ENCODE assay signal across 12 cellular contexts in genomic region chr2:8628179-8628869, GRCh38.
DNase-seq lines count a peak whose midpoint lies in the region; ATAC-seq lines count a peak whose summit lies in the region.
"Had no signal": no experiment of that assay in that cellular context is flagged by ENCODE, and none has a peak within 500 bp of the region (broad histone marks: within the 10 kb centered on the region; RNA-seq: fewer than 3 reads in every experiment).

No MANE protein-coding gene starts in this region.

- DNase-seq in NCI-H748 (lab: John Stamatoyannopoulos, UW; ENCODE audit: unreplicated experiment) (peak; percentile 17), NCI-H748 treated with DMSO at 0.1 percent for 48 hours (lab: John Stamatoyannopoulos, UW) (no peak), iPS-NIHi11 (ENCODE audit: low spot score) (peak; percentile 51), SHP77 treated with DMSO at 0.1 percent for 48 hours (lab: John Stamatoyannopoulos, UW) (no peak), substantia nigra (lab: John Stamatoyannopoulos, UW) (no peak)
- DNase-seq in stimulated activated naive B cell treated with anti-CD40 and anti-IgM and Interleukin-4, amounts not matched to agents 10 μg/mL and 1 μg/mL and 100 μg/mL, for 72 hours: no peak
- DNase-seq: activated CD4-positive, CD25-positive, alpha-beta regulatory T cell treated with anti-CD3 and anti-CD28 coated beads, Interleukin-2, amount 50 U/mL, for 72 hours; activated gamma-delta T cell treated with Interleukin-2 at 50 U/mL for 16 hours had no signal

- peaks cover 9 to 22% of the 10 kb centered on the region in 2 donors for H3K27me3 Mint-ChIP-seq in stimulated activated naive B cell treated with anti-CD40 and anti-IgM and Interleukin-4, amounts not matched to agents 10 μg/mL and 1 μg/mL and 100 μg/mL, for 72 hours
- H3K27me3 Mint-ChIP-seq: stimulated activated naive CD8-positive, alpha-beta T cell treated with anti-CD3 and anti-CD28 coated beads, Interleukin-15, Interleukin-2, amounts not matched to agents 100 ng/mL and 50 ng/mL, for 24 hours had no signal

- H3K4me1 Mint-ChIP-seq in stimulated activated naive B cell treated with anti-CD40 and anti-IgM and Interleukin-4, amounts not matched to agents 10 μg/mL and 1 μg/mL and 100 μg/mL, for 72 hours: peaks cover 18 to 32% of the 10 kb centered on the region in 2 donors
- H3K4me1 Mint-ChIP-seq: central memory CD8-positive, alpha-beta T cell had no signal

- H3K36me3 Mint-ChIP-seq in stimulated activated naive B cell treated with anti-CD40 and anti-IgM and Interleukin-4, amounts not matched to agents 10 μg/mL and 1 μg/mL and 100 μg/mL, for 72 hours: peaks cover 0 to 2% of the 10 kb centered on the region in 2 donors

- no peak overlapping the region for H3K27ac ChIP-seq in substantia nigra (ENCODE audit: low read depth, low read length, poor library complexity, severe bottlenecking)

- H3K9me3 Mint-ChIP-seq in stimulated activated naive B cell treated with anti-CD40 and anti-IgM and Interleukin-4, amounts not matched to agents 10 μg/mL and 1 μg/mL and 100 μg/mL, for 72 hours: no peaks in the 10 kb centered on the region
- H3K9me3 Mint-ChIP-seq: central memory CD8-positive, alpha-beta T cell; stimulated activated naive CD8-positive, alpha-beta T cell treated with anti-CD3 and anti-CD28 coated beads, Interleukin-15, Interleukin-2, amounts not matched to agents 100 ng/mL and 50 ng/mL, for 24 hours had no signal

- ATAC-seq in HG03442 (IDR thresholded peaks at IDR 0.05; ENCODE audit: unreplicated experiment): peak; percentile 25
- peak; percentile 25 to 48 for ATAC-seq in stimulated activated naive B cell treated with anti-CD40 and anti-IgM and Interleukin-4, amounts not matched to agents 10 μg/mL and 1 μg/mL and 100 μg/mL, for 72 hours (replicated peaks)
- no peak for ATAC-seq in GM21825 (IDR thresholded peaks at IDR 0.05; ENCODE audit: unreplicated experiment)

- no peak overlapping the region for H3K4me3 Mint-ChIP-seq in stimulated activated naive B cell treated with anti-CD40 and anti-IgM and Interleukin-4, amounts not matched to agents 10 μg/mL and 1 μg/mL and 100 μg/mL, for 72 hours
- H3K4me3 Mint-ChIP-seq: central memory CD8-positive, alpha-beta T cell; stimulated activated naive CD8-positive, alpha-beta T cell treated with anti-CD3 and anti-CD28 coated beads, Interleukin-15, Interleukin-2, amounts not matched to agents 100 ng/mL and 50 ng/mL, for 24 hours had no signal

- H3K27ac Mint-ChIP-seq in stimulated activated naive B cell treated with anti-CD40 and anti-IgM and Interleukin-4, amounts not matched to agents 10 μg/mL and 1 μg/mL and 100 μg/mL, for 72 hours: no peak overlapping the region
- H3K27ac Mint-ChIP-seq: stimulated activated naive CD8-positive, alpha-beta T cell treated with anti-CD3 and anti-CD28 coated beads, Interleukin-15, Interleukin-2, amounts not matched to agents 100 ng/mL and 50 ng/mL, for 24 hours had no signal

Comparison
In these comparisons a context has a peak if more than half of its experiments do, and no peak if none do; other contexts are left out.
1. DNase-seq: peak in NCI-H748 (single experiment) and iPS-NIHi11 (single experiment); none in NCI-H748 treated with DMSO at 0.1 percent for 48 hours (single experiment), stimulated activated naive B cell treated with anti-CD40 and anti-IgM and Interleukin-4, amounts not matched to agents 10 μg/mL and 1 μg/mL and 100 μg/mL, for 72 hours (single experiment), SHP77 treated with DMSO at 0.1 percent for 48 hours (single experiment) and substantia nigra (0 of 49).